Comparison of ENCODE assay signal across 15 cellular contexts in genomic region chr20:63734946-63735858, GRCh38. TPM values are rescaled to one million over a fixed set of nuclear protein-coding genes. Genes with fewer than 3 reads are reported as not detected.
A peak's percentile ranks its signal among the peaks of the same experiment; 100 is the strongest.
DNase-seq lines count a peak whose midpoint lies in the region; TF ChIP-seq lines count a peak whose summit lies in the region.
"Had no signal": no experiment of that assay in that cellular context is flagged by ENCODE, and none has a peak within 500 bp of the region (broad histone marks: within the 10 kb centered on the region; RNA-seq: fewer than 3 reads in every experiment).

No MANE protein-coding gene starts in this region.

- peak overlapping the region in 3 of 7 donors; percentile 79 to 97 (median 81) for H3K27ac Mint-ChIP-seq in CD4-positive, alpha-beta memory T cell
- H3K27ac Mint-ChIP-seq: CD14-positive monocyte, GM23338 had no signal

- no peaks in the 10 kb centered on the region for H3K9me3 ChIP-seq in A673 (ENCODE audit: low read depth, low read length, poor library complexity, severe bottlenecking)
- no peaks in the 10 kb centered on the region for H3K9me3 ChIP-seq in CD4-positive, alpha-beta memory T cell (ENCODE audit: control insufficient read depth in 1 of 2, low read length in 2 of 2)
- H3K9me3 ChIP-seq in liver (ENCODE audit: control insufficient read depth in 4 of 4, low read length in 3 of 4): no peaks in the 10 kb centered on the region

- peak overlapping the region in 6 of 8 donors; percentile 65 to 92 (median 90) for H3K4me3 Mint-ChIP-seq in CD4-positive, alpha-beta memory T cell
- H3K4me3 Mint-ChIP-seq: GM23338 had no signal

- 41% methylated on average over 48 of the region's 48 CpGs for WGBS in liver

- peaks cover 12 to 28% (median 16%) of the 10 kb centered on the region in 4 donors for H3K4me1 Mint-ChIP-seq in CD4-positive, alpha-beta memory T cell
- H3K4me1 Mint-ChIP-seq: GM23338 had no signal

- TSS peak; percentile 78 for BruUV-seq in A673 (replicated peaks; lab: Mats Ljungman, UMichigan)

- no peak overlapping the region for H3K9ac ChIP-seq in liver (ENCODE audit: low read depth in 1 of 2, low read length in 2 of 2)

- TF ChIP-seq RAD21 in liver (IDR thresholded peaks at IDR 0.05): no peak

- H3K36me3 ChIP-seq in A673 (ENCODE audit: insufficient read depth, low read length, poor library complexity, severe bottlenecking): peaks cover 5% of the 10 kb centered on the region
- peaks cover 22% of the 10 kb centered on the region for H3K36me3 ChIP-seq in CD4-positive, alpha-beta memory T cell (ENCODE audit: insufficient read depth, low read length)
- no peaks in the 10 kb centered on the region for H3K36me3 ChIP-seq in liver (ENCODE audit: control insufficient read depth in 4 of 4, insufficient read depth in 3 of 4, low read depth in 1 of 4, low read length in 3 of 4)

- peaks cover 0 to 3% (median 0%) of the 10 kb centered on the region in 8 donors for H3K9me3 Mint-ChIP-seq in CD4-positive, alpha-beta memory T cell
- H3K9me3 Mint-ChIP-seq: activated T-helper 2 cell treated with anti-CD3 and anti-CD28 coated beads, Interferon-gamma antibody, Interleukin-2, Interleukin-4, amounts not matched to agents 10 μg/mL and 5 μg/mL and 100 μg/mL, durations not matched to agents 14 hours and 24 hours and 36 hours; GM23338 had no signal

- DNase-seq in A673 (ENCODE audit: low spot score) (no peak), RWPE1 (ENCODE audit: low spot score) (no peak), epidermal melanocyte (ENCODE audit: insufficient read length, low spot score) (no peak), NCI-H1417 (lab: John Stamatoyannopoulos, UW) (no peak), inferior parietal cortex (ENCODE audit: extremely low spot score) (no peak)
- DNase-seq in CD4-positive, alpha-beta memory T cell: no peak
- DNase-seq in activated CD4-positive, CD25-positive, alpha-beta regulatory T cell (lab: John Stamatoyannopoulos, UW): no peak
- DNase-seq: activated CD4-positive, alpha-beta T cell treated with anti-CD3 and anti-CD28 coated beads for 1 hour; SW 1271 had no signal

- H3K4me1 ChIP-seq in A673 (ENCODE audit: insufficient read depth, low read length, poor library complexity, severe bottlenecking) (no peaks in the 10 kb centered on the region), liver (ENCODE audit: control insufficient read depth in 4 of 4, insufficient read depth in 4 of 4, low read length in 3 of 4) (peaks cover 6 to 63% (median 41%) of the 10 kb centered on the region in 4 donors)
- H3K4me1 ChIP-seq in CD4-positive, alpha-beta memory T cell (ENCODE audit: insufficient read depth, low read length): peaks cover 45% of the 10 kb centered on the region

- POLR2A ChIA-PET in A673 (lab: Charles Lee; ENCODE audit: low non-redundant PET) (no interaction called here), RWPE1 (lab: Yijun Ruan, JAX; ENCODE audit: low non-redundant PET) (no interaction called here)
- POLR2A ChIA-PET in CD4-positive, alpha-beta memory T cell (lab: Charles Lee; ENCODE audit: partially characterized antibody): interaction anchor here (0.6 to 7.0 kb wide), 22 partner anchors 11 to 344 kb away, joined by 3 to 202 read pairs (median 10); partner anchors contain the start of genes ARFRP1, FNDC11, GMEB2 and OPRL1

- peaks cover 7 to 29% of the 10 kb centered on the region in 2 donors for H3K36me3 Mint-ChIP-seq in CD4-positive, alpha-beta memory T cell

- no peak overlapping the region for H3K4me3 ChIP-seq in A673 (ENCODE audit: low read depth, low read length, poor library complexity, severe bottlenecking)
- peak overlapping the region in 1 of 2 donors; percentile 92 for H3K4me3 ChIP-seq in CD4-positive, alpha-beta memory T cell (ENCODE audit: low read length in 2 of 2)
- H3K4me3 ChIP-seq in liver (ENCODE audit: low read depth in 1 of 3, low read length in 3 of 3): peak overlapping the region; percentile 50 to 86 (median 54)
- H3K4me3 ChIP-seq: cardiac muscle cell, GM23338 had no signal

- no peak for TF ChIP-seq CTCF in A673 (conservative IDR thresholded peaks at IDR 0.05; ENCODE audit: low read depth, low read length)
- TF ChIP-seq CTCF in RWPE1 (conservative IDR thresholded peaks at IDR 0.05; ENCODE audit: low read depth): no peak
- no peak for TF ChIP-seq CTCF in liver (IDR thresholded peaks at IDR 0.05; ENCODE audit: low read depth, low read length, missing input control)

- intact Hi-C loops in A673 (cut with micrococcal nuclease; ENCODE audit: unreplicated experiment): no loop called here
- intact Hi-C loops in CD4-positive, alpha-beta memory T cell (cut with micrococcal nuclease): loop anchor here (5.0 kb wide), 1 partner anchor 222 kb away; the partner anchor contains the start of gene UCKL1

- no peaks in the 10 kb centered on the region for H3K27me3 ChIP-seq in A673 (replicated peaks; ENCODE audit: insufficient read depth, low read depth, low read length, poor library complexity)
- H3K27me3 ChIP-seq in CD4-positive, alpha-beta memory T cell (ENCODE audit: insufficient read depth, low read length): no peaks in the 10 kb centered on the region
- no peaks in the 10 kb centered on the region for H3K27me3 ChIP-seq in liver (ENCODE audit: control insufficient read depth in 4 of 4, insufficient read depth in 4 of 4, low read length in 3 of 4)
- H3K27me3 ChIP-seq: cardiac muscle cell had no signal

- CTCF ChIA-PET in A673 (lab: Charles Lee): no interaction called here
- CTCF ChIA-PET in CD4-positive, alpha-beta memory T cell (lab: Charles Lee; ENCODE audit: partially characterized antibody): interaction anchor here (1.2 to 2.4 kb wide), 6 partner anchors 16 to 198 kb away, joined by 3 to 26 read pairs (median 8); partner anchors contain the start of genes ARFRP1, PTK6 and ZGPAT
- CTCF ChIA-PET in RWPE1 (lab: Yijun Ruan, JAX): interaction anchor here (1.6 kb wide), 1 partner anchor 7 kb away, joined by 4 read pairs; no protein-coding TSS in a partner anchor

- H3K27me3 Mint-ChIP-seq in CD4-positive, alpha-beta memory T cell: no peaks in the 10 kb centered on the region

- H3K27ac ChIP-seq in A673 (ENCODE audit: low read depth, low read length, poor library complexity, severe bottlenecking): no peak overlapping the region
- no peak overlapping the region for H3K27ac ChIP-seq in CD4-positive, alpha-beta memory T cell (ENCODE audit: low read depth, low read length)
- H3K27ac ChIP-seq in RWPE1: peak overlapping the region; percentile 99
- H3K27ac ChIP-seq in liver (ENCODE audit: low read depth in 1 of 2, low read length in 2 of 2): peak overlapping the region; percentile 35 to 43
- H3K27ac ChIP-seq: cardiac muscle cell, epithelial cell of prostate had no signal

TF ChIP-seq in liver, 16 proteins besides CTCF, POLR2A, EP300 and RAD21:
- TF ChIP-seq GABPA (IDR thresholded peaks at IDR 0.05 in 1 of 2, conservative IDR thresholded peaks at IDR 0.05 in 1 of 2) (no peak), NR2F2 (IDR thresholded peaks at IDR 0.05) (peak; percentile 54), ZBTB33 (IDR thresholded peaks at IDR 0.05) (no peak), HNF4A (conservative IDR thresholded peaks at IDR 0.05) (peak; percentile 87 to 90), ATF3 (IDR thresholded peaks at IDR 0.05) (no peak), YY1 (IDR thresholded peaks at IDR 0.05) (peak; percentile 44), FOXA2 (IDR thresholded peaks at IDR 0.05) (no peak), SP1 (IDR thresholded peaks at IDR 0.05) (peak; percentile 49), RXRA (IDR thresholded peaks at IDR 0.05) (peak; percentile 79 to 83), HNF4G (IDR thresholded peaks at IDR 0.05) (peak; percentile 17), MAX (IDR thresholded peaks at IDR 0.05) (peak; percentile 48), JUND (IDR thresholded peaks at IDR 0.05) (no peak)

RNA-seq across cellular contexts. Expression of gene LIME1, which starts 1.3 kb away (rescaled TPM):
- total RNA-seq in A673 (2021) (15.1 and 16.3 TPM in 2 replicates), liver (10 to 100 TPM; 21.2 to 50.4 TPM)
- 100 to 1,000 TPM; 162 to 169 TPM for total RNA-seq in CD4-positive, alpha-beta memory T cell
- 100 to 1,000 TPM; 297 to 324 TPM for polyA plus RNA-seq in CD4-positive, alpha-beta memory T cell
- 10 to 100 TPM; 52.8 to 69.0 TPM for polyA plus RNA-seq in liver

RNA-seq across cellular contexts. Expression of gene SLC2A4RG, which starts 4.4 kb away (rescaled TPM):
- total RNA-seq in A673 (2021): 45.8 and 71.0 TPM in 2 replicates
- total RNA-seq in CD4-positive, alpha-beta memory T cell: 100 to 1,000 TPM; 121 to 124 TPM
- polyA plus RNA-seq in CD4-positive, alpha-beta memory T cell: 1 to 10 TPM; 2.2 to 7.6 TPM
- 10 to 100 TPM; 22.2 to 27.9 TPM for total RNA-seq in liver
- polyA plus RNA-seq in liver: 10 to 100 TPM; 31.0 to 39.7 TPM

RNA-seq across cellular contexts. Expression of gene ZGPAT, which starts 27.4 kb away (rescaled TPM):
- total RNA-seq in A673 (2021): 28.2 and 28.3 TPM in 2 replicates
- 10 to 100 TPM; 51.8 to 55.3 TPM for total RNA-seq in CD4-positive, alpha-beta memory T cell
- polyA plus RNA-seq in CD4-positive, alpha-beta memory T cell: 10 to 100 TPM; 34.6 to 69.5 TPM
- 10 to 100 TPM; 10.3 to 14.7 TPM for total RNA-seq in liver
- 10 to 100 TPM; 26.2 to 90.5 TPM for polyA plus RNA-seq in liver

RNA-seq across cellular contexts. Expression of gene ARFRP1, which starts 27.4 kb away (rescaled TPM):
- total RNA-seq in A673 (2021) (38.9 and 41.1 TPM in 2 replicates), liver (10 to 100 TPM; 14.2 to 21.0 TPM)
- total RNA-seq in CD4-positive, alpha-beta memory T cell: 10 to 100 TPM; 85.6 to 92.0 TPM
- 10 to 100 TPM; 65.5 to 66.3 TPM for polyA plus RNA-seq in CD4-positive, alpha-beta memory T cell
- 10 to 100 TPM; 20.0 to 26.9 TPM for polyA plus RNA-seq in liver

RNA-seq across cellular contexts. Expression of gene TNFRSF6B, which starts 38.8 kb away (rescaled TPM):
- total RNA-seq in A673 (2021) (not detected in 2 replicates), liver (under 1 TPM in 1 of 2 donors, not detected in 1; 0.09 TPM)
- total RNA-seq in CD4-positive, alpha-beta memory T cell: not detected
- not detected for polyA plus RNA-seq in CD4-positive, alpha-beta memory T cell
- under 1 TPM in 1 of 2 donors, not detected in 1; 0.73 TPM for polyA plus RNA-seq in liver
- total RNA-seq: activated T-helper 2 cell treated with anti-CD3 and anti-CD28 coated beads, Interferon-gamma antibody, Interleukin-2, Interleukin-4, amounts not matched to agents 10 μg/mL and 5 μg/mL and 100 μg/mL, durations not matched to agents 14 hours and 24 hours and 36 hours had no signal
- polyA plus RNA-seq: CD14-positive monocyte, GM23338 had no signal

Comparison
In these comparisons a context has a peak if more than half of its experiments do, and no peak if none do; other contexts are left out.
1. H3K27ac ChIP-seq: peak in RWPE1 (single experiment) and liver (2 of 2); none in A673 (single experiment) and CD4-positive, alpha-beta memory T cell (single experiment).